Comparison of ENCODE assay signal across 14 cellular contexts in genomic region chr13:99371956-99372355, GRCh38.
DNase-seq lines count a peak whose midpoint lies in the region; ATAC-seq and TF ChIP-seq lines count a peak whose summit lies in the region.
"Had no signal": no experiment of that assay in that cellular context is flagged by ENCODE, and none has a peak within 500 bp of the region (broad histone marks: within the 10 kb centered on the region; RNA-seq: fewer than 3 reads in every experiment).

No MANE protein-coding gene starts in this region.

- H3K27me3 Mint-ChIP-seq in activated T-cell treated with anti-CD3 and anti-CD28 coated beads, Interleukin-2, amount 50 U/mL, for 24 hours: no peaks in the 10 kb centered on the region
- peaks cover 1% of the 10 kb centered on the region; the same call in 1 of the 2 replicates for H3K27me3 Mint-ChIP-seq in HFFc6 (ENCODE audit: insufficient read depth)

- no peak for ATAC-seq in GM19395 (IDR thresholded peaks at IDR 0.05; ENCODE audit: unreplicated experiment)
- ATAC-seq: K562 had no signal

- no peak for TF ChIP-seq CTCF in HFFc6 (IDR thresholded peaks at IDR 0.05)

- peaks cover 86% of the 10 kb centered on the region for H3K36me3 Mint-ChIP-seq in activated T-cell treated with anti-CD3 and anti-CD28 coated beads, Interleukin-2, amount 50 U/mL, for 24 hours (ENCODE audit: low read depth)
- H3K36me3 Mint-ChIP-seq in HFFc6 (ENCODE audit: low read depth): peaks cover 11% of the 10 kb centered on the region

- H3K27ac Mint-ChIP-seq in activated T-cell treated with anti-CD3 and anti-CD28 coated beads, Interleukin-2, amount 50 U/mL, for 24 hours: peak overlapping the region; percentile 88
- no peak overlapping the region for H3K27ac Mint-ChIP-seq in HFFc6

- H3K4me3 Mint-ChIP-seq in activated T-cell treated with anti-CD3 and anti-CD28 coated beads, Interleukin-2, amount 50 U/mL, for 24 hours: peak overlapping the region; percentile 64
- no peak overlapping the region for H3K4me3 Mint-ChIP-seq in HFFc6

- DNase-seq in stimulated activated CD4-positive, alpha-beta T cell treated with anti-CD3 and anti-CD28 coated beads, Interleukin-15, amount 100 ng/mL, for 24 hours: peak; percentile 71
- DNase-seq in stimulated activated CD4-positive, alpha-beta T cell treated with anti-CD3 and anti-CD28 coated beads, Interleukin-2, amount 100 ng/mL, for 48 hours: no peak
- DNase-seq in activated T-cell treated with anti-CD3 and anti-CD28 coated beads, Interleukin-2, amount 50 U/mL, for 24 hours: peak; percentile 59
- DNase-seq in islet precursor cell: peak; percentile 41
- no peak for DNase-seq in NCI-H524 (lab: John Stamatoyannopoulos, UW)
- no peak for DNase-seq in NCI-H2227 (lab: John Stamatoyannopoulos, UW; ENCODE audit: unreplicated experiment)
- DNase-seq in HFFc6: no peak
- DNase-seq: ACHN, foreskin fibroblast, left ventricle myocardium inferior, NCI-H226, posterior cingulate gyrus had no signal

- peaks cover 99% of the 10 kb centered on the region for H3K4me1 Mint-ChIP-seq in activated T-cell treated with anti-CD3 and anti-CD28 coated beads, Interleukin-2, amount 50 U/mL, for 24 hours (ENCODE audit: low read depth)
- no peaks in the 10 kb centered on the region for H3K4me1 Mint-ChIP-seq in HFFc6 (ENCODE audit: low read depth)

- no peaks in the 10 kb centered on the region for H3K9me3 Mint-ChIP-seq in activated T-cell treated with anti-CD3 and anti-CD28 coated beads, Interleukin-2, amount 50 U/mL, for 24 hours
- H3K9me3 Mint-ChIP-seq in HFFc6: no peaks in the 10 kb centered on the region

Comparison
In these comparisons a context has a peak if more than half of its experiments do, and no peak if none do; other contexts are left out.
1. DNase-seq: peak in stimulated activated CD4-positive, alpha-beta T cell treated with anti-CD3 and anti-CD28 coated beads, Interleukin-15, amount 100 ng/mL, for 24 hours (single experiment), activated T-cell treated with anti-CD3 and anti-CD28 coated beads, Interleukin-2, amount 50 U/mL, for 24 hours (single experiment) and islet precursor cell (single experiment); none in stimulated activated CD4-positive, alpha-beta T cell treated with anti-CD3 and anti-CD28 coated beads, Interleukin-2, amount 100 ng/mL, for 48 hours (0 of 2), NCI-H524 (0 of 2), NCI-H2227 (single experiment) and HFFc6 (single experiment).